1 cellular context compared by ENCODE assay signal in the genomic region with DNA sequence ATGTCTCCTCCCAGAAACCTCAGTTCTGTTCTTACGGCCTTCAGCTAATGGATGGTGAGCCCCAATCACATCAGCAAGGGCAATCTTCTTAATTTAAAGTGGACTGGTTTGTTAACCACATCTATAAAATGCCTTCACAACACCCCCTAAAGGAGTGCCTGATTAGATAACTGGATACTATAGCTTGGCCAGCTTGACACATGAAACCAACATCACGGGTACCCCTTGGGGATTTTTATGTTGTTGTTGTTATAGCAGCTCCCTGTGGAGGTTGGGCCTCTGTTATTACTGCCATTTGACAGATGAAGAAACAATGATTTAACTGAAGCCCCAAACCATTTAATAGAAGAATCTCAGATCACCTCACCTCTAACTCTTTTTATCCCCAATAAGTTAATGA.
TF ChIP-seq lines count a peak whose summit lies in the region.

No MANE protein-coding gene starts in this region.

TF ChIP-seq in HEK293, 187 proteins besides CTCF, POLR2A, EP300 and RAD21 (continued from another document and continues in another):
- TF ChIP-seq, protein P1, sequence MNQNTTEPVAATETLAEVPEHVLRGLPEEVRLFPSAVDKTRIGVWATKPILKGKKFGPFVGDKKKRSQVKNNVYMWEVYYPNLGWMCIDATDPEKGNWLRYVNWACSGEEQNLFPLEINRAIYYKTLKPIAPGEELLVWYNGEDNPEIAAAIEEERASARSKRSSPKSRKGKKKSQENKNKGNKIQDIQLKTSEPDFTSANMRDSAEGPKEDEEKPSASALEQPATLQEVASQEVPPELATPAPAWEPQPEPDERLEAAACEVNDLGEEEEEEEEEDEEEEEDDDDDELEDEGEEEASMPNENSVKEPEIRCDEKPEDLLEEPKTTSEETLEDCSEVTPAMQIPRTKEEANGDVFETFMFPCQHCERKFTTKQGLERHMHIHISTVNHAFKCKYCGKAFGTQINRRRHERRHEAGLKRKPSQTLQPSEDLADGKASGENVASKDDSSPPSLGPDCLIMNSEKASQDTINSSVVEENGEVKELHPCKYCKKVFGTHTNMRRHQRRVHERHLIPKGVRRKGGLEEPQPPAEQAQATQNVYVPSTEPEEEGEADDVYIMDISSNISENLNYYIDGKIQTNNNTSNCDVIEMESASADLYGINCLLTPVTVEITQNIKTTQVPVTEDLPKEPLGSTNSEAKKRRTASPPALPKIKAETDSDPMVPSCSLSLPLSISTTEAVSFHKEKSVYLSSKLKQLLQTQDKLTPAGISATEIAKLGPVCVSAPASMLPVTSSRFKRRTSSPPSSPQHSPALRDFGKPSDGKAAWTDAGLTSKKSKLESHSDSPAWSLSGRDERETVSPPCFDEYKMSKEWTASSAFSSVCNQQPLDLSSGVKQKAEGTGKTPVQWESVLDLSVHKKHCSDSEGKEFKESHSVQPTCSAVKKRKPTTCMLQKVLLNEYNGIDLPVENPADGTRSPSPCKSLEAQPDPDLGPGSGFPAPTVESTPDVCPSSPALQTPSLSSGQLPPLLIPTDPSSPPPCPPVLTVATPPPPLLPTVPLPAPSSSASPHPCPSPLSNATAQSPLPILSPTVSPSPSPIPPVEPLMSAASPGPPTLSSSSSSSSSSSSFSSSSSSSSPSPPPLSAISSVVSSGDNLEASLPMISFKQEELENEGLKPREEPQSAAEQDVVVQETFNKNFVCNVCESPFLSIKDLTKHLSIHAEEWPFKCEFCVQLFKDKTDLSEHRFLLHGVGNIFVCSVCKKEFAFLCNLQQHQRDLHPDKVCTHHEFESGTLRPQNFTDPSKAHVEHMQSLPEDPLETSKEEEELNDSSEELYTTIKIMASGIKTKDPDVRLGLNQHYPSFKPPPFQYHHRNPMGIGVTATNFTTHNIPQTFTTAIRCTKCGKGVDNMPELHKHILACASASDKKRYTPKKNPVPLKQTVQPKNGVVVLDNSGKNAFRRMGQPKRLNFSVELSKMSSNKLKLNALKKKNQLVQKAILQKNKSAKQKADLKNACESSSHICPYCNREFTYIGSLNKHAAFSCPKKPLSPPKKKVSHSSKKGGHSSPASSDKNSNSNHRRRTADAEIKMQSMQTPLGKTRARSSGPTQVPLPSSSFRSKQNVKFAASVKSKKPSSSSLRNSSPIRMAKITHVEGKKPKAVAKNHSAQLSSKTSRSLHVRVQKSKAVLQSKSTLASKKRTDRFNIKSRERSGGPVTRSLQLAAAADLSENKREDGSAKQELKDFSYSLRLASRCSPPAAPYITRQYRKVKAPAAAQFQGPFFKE (tag by site-specific recombination; IDR thresholded peaks at IDR 0.05; ENCODE audit: borderline replicate concordance), result no peak
- TF ChIP-seq TRIM28 (IDR thresholded peaks at IDR 0.05; ENCODE audit: borderline replicate concordance, low read length) (no peak), ZNF239 (tag by site-specific recombination; IDR thresholded peaks at IDR 0.05) (no peak), ZNF571 (tag by site-specific recombination; IDR thresholded peaks at IDR 0.05) (no peak), ZNF433 (tag by site-specific recombination; IDR thresholded peaks at IDR 0.05; ENCODE audit: low read depth) (no peak), GFI1B (tag by site-specific recombination; IDR thresholded peaks at IDR 0.05) (peak; percentile 86), ZNF174 (tag by site-specific recombination; IDR thresholded peaks at IDR 0.05) (no peak), REPIN1 (tag by site-specific recombination; IDR thresholded peaks at IDR 0.05; ENCODE audit: low read depth) (no peak), ZNF157 (tag by site-specific recombination; IDR thresholded peaks at IDR 0.05) (no peak), ZNF837 (tag by site-specific recombination; IDR thresholded peaks at IDR 0.05) (no peak), ZNF48 (tag by site-specific recombination; IDR thresholded peaks at IDR 0.05) (no peak), YY2 (tag by site-specific recombination; IDR thresholded peaks at IDR 0.05) (no peak), ZNF354C (tag by site-specific recombination; IDR thresholded peaks at IDR 0.05; ENCODE audit: borderline replicate concordance, low read depth) (no peak), KLF1 (tag by site-specific recombination; IDR thresholded peaks at IDR 0.05) (peak; percentile 39; the same call in 1 of the 2 replicates), ZNF610 (tag by site-specific recombination; IDR thresholded peaks at IDR 0.05; ENCODE audit: borderline replicate concordance) (0 out of 2 replicates have a peak, but pooled peaks have one; percentile 51), HOXA7 (CRISPR knock-in tag; IDR thresholded peaks at IDR 0.05; ENCODE audit: borderline replicate concordance) (no peak), ZNF555 (tag by site-specific recombination; conservative IDR thresholded peaks at IDR 0.05) (no peak), ZNF514 (tag by site-specific recombination; IDR thresholded peaks at IDR 0.05) (no peak), KLF10 (tag by site-specific recombination; IDR thresholded peaks at IDR 0.05) (no peak; the same call in 1 of the 2 replicates), ZBTB7A (tag by site-specific recombination; IDR thresholded peaks at IDR 0.05; ENCODE audit: low read depth) (no peak), SCRT1 (tag by site-specific recombination; IDR thresholded peaks at IDR 0.05; ENCODE audit: borderline replicate concordance) (no peak), ZBTB17 (tag by site-specific recombination; IDR thresholded peaks at IDR 0.05) (peak; percentile 31; the same call in 1 of the 2 replicates), ZNF521 (tag by site-specific recombination; IDR thresholded peaks at IDR 0.05) (no peak), ZNF274 (IDR thresholded peaks at IDR 0.05; ENCODE audit: low read length) (no peak), ZNF274 (tag by site-specific recombination; IDR thresholded peaks at IDR 0.05; ENCODE audit: borderline replicate concordance) (no peak), ZNF670 (tag by site-specific recombination; IDR thresholded peaks at IDR 0.05; ENCODE audit: low read depth) (no peak), ZBTB20 (tag by site-specific recombination; IDR thresholded peaks at IDR 0.05) (no peak), ZNF623 (tag by site-specific recombination; IDR thresholded peaks at IDR 0.05) (no peak), KLF8 (tag by site-specific recombination; IDR thresholded peaks at IDR 0.05) (no peak), OSR2 (tag by site-specific recombination; IDR thresholded peaks at IDR 0.05) (peak; percentile 93), ZNF624 (tag by site-specific recombination; IDR thresholded peaks at IDR 0.05) (no peak), ZNF404 (tag by site-specific recombination; IDR thresholded peaks at IDR 0.05) (no peak), KLF16 (tag by site-specific recombination; IDR thresholded peaks at IDR 0.05) (0 out of 2 replicates have a peak, but pooled peaks have one; percentile 21), ZNF169 (tag by site-specific recombination; IDR thresholded peaks at IDR 0.05) (no peak), ZNF830 (tag by site-specific recombination; IDR thresholded peaks at IDR 0.05; ENCODE audit: low read depth) (no peak), ZNF585B (tag by site-specific recombination; IDR thresholded peaks at IDR 0.05) (no peak), RBAK (tag by site-specific recombination; IDR thresholded peaks at IDR 0.05) (no peak), GLI4 (tag by site-specific recombination; IDR thresholded peaks at IDR 0.05) (no peak), BCL11A (tag by site-specific recombination; IDR thresholded peaks at IDR 0.05; ENCODE audit: low read depth) (no peak), ZNF10 (tag by site-specific recombination; IDR thresholded peaks at IDR 0.05) (peak; percentile 58), ZNF248 (tag by site-specific recombination; IDR thresholded peaks at IDR 0.05) (no peak), ZSCAN30 (tag by site-specific recombination; IDR thresholded peaks at IDR 0.05) (peak; percentile 87), ZNF561 (tag by site-specific recombination; IDR thresholded peaks at IDR 0.05; ENCODE audit: borderline replicate concordance) (0 out of 2 replicates have a peak, but pooled peaks have one; percentile 61), ZNF146 (tag by site-specific recombination; IDR thresholded peaks at IDR 0.05) (no peak), ZNF473 (tag by site-specific recombination; IDR thresholded peaks at IDR 0.05) (no peak)
- TF ChIP-seq, protein P2, sequence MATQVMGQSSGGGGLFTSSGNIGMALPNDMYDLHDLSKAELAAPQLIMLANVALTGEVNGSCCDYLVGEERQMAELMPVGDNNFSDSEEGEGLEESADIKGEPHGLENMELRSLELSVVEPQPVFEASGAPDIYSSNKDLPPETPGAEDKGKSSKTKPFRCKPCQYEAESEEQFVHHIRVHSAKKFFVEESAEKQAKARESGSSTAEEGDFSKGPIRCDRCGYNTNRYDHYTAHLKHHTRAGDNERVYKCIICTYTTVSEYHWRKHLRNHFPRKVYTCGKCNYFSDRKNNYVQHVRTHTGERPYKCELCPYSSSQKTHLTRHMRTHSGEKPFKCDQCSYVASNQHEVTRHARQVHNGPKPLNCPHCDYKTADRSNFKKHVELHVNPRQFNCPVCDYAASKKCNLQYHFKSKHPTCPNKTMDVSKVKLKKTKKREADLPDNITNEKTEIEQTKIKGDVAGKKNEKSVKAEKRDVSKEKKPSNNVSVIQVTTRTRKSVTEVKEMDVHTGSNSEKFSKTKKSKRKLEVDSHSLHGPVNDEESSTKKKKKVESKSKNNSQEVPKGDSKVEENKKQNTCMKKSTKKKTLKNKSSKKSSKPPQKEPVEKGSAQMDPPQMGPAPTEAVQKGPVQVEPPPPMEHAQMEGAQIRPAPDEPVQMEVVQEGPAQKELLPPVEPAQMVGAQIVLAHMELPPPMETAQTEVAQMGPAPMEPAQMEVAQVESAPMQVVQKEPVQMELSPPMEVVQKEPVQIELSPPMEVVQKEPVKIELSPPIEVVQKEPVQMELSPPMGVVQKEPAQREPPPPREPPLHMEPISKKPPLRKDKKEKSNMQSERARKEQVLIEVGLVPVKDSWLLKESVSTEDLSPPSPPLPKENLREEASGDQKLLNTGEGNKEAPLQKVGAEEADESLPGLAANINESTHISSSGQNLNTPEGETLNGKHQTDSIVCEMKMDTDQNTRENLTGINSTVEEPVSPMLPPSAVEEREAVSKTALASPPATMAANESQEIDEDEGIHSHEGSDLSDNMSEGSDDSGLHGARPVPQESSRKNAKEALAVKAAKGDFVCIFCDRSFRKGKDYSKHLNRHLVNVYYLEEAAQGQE (tag by site-specific recombination; IDR thresholded peaks at IDR 0.05), result no peak
- TF ChIP-seq, protein P3, sequence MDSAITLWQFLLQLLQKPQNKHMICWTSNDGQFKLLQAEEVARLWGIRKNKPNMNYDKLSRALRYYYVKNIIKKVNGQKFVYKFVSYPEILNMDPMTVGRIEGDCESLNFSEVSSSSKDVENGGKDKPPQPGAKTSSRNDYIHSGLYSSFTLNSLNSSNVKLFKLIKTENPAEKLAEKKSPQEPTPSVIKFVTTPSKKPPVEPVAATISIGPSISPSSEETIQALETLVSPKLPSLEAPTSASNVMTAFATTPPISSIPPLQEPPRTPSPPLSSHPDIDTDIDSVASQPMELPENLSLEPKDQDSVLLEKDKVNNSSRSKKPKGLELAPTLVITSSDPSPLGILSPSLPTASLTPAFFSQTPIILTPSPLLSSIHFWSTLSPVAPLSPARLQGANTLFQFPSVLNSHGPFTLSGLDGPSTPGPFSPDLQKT (IDR thresholded peaks at IDR 0.05; ENCODE audit: borderline replicate concordance, low read depth, low read length), result no peak
- TF ChIP-seq, protein P4, sequence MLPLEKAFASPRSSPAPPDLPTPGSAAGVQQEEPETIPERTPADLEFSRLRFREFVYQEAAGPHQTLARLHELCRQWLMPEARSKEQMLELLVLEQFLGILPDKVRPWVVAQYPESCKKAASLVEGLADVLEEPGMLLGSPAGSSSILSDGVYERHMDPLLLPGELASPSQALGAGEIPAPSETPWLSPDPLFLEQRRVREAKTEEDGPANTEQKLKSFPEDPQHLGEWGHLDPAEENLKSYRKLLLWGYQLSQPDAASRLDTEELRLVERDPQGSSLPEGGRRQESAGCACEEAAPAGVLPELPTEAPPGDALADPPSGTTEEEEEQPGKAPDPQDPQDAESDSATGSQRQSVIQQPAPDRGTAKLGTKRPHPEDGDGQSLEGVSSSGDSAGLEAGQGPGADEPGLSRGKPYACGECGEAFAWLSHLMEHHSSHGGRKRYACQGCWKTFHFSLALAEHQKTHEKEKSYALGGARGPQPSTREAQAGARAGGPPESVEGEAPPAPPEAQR (tag by site-specific recombination; IDR thresholded peaks at IDR 0.05), result no peak
- TF ChIP-seq, protein P5, sequence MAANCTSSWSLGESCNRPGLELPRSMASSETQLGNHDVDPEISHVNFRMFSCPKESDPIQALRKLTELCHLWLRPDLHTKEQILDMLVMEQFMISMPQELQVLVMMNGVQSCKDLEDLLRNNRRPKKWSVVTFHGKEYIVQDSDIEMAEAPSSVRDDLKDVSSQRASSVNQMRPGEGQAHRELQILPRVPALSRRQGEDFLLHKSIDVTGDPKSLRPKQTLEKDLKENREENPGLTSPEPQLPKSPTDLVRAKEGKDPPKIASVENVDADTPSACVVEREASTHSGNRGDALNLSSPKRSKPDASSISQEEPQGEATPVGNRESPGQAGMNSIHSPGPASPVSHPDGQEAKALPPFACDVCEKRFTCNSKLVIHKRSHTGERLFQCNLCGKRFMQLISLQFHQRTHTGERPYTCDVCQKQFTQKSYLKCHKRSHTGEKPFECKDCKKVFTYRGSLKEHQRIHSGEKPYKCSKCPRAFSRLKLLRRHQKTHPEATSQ (tag by site-specific recombination; IDR thresholded peaks at IDR 0.05), result no peak
- TF ChIP-seq, protein P6, sequence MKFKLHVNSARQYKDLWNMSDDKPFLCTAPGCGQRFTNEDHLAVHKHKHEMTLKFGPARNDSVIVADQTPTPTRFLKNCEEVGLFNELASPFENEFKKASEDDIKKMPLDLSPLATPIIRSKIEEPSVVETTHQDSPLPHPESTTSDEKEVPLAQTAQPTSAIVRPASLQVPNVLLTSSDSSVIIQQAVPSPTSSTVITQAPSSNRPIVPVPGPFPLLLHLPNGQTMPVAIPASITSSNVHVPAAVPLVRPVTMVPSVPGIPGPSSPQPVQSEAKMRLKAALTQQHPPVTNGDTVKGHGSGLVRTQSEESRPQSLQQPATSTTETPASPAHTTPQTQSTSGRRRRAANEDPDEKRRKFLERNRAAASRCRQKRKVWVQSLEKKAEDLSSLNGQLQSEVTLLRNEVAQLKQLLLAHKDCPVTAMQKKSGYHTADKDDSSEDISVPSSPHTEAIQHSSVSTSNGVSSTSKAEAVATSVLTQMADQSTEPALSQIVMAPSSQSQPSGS (tag by site-specific recombination; IDR thresholded peaks at IDR 0.05; ENCODE audit: low read depth), result no peak
- TF ChIP-seq, protein P7, sequence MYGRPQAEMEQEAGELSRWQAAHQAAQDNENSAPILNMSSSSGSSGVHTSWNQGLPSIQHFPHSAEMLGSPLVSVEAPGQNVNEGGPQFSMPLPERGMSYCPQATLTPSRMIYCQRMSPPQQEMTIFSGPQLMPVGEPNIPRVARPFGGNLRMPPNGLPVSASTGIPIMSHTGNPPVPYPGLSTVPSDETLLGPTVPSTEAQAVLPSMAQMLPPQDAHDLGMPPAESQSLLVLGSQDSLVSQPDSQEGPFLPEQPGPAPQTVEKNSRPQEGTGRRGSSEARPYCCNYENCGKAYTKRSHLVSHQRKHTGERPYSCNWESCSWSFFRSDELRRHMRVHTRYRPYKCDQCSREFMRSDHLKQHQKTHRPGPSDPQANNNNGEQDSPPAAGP (tag by site-specific recombination; IDR thresholded peaks at IDR 0.05), result no peak
